Comparison of ENCODE assay signal across 1 cellular context in the genomic region with DNA sequence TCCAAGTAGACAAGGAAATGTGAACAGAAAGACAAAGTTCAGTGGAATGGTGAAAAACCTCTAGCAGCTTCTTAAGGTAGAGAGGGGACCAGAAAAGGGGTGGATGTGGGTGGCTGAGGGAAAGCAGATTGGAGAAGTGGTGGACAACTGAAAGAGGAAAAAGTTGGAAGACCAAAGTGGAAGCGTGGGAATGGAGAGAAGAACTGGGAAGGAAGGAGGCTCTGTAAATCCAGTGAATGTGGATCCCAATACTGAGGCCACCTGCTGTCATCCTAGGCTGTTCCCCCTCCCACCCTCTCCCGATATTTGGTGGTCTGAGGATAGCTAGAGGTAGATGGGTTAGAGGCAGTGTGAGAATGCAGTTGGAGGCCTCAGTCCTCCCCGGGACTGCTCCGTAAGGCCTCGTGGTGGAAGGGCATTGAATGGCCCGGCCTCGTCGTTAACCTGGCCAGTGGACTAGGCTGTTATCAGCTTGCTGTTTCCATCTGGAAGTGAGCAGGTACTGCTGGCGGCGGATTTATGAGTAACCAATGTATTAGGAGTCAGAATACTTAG.
TF ChIP-seq lines count a peak whose summit lies in the region.

No MANE protein-coding gene starts in this region.

TF ChIP-seq in K562, 482 proteins besides CTCF, POLR2A, EP300 and RAD21 (continued from another document and continues in another):
- TF ChIP-seq, protein P1, sequence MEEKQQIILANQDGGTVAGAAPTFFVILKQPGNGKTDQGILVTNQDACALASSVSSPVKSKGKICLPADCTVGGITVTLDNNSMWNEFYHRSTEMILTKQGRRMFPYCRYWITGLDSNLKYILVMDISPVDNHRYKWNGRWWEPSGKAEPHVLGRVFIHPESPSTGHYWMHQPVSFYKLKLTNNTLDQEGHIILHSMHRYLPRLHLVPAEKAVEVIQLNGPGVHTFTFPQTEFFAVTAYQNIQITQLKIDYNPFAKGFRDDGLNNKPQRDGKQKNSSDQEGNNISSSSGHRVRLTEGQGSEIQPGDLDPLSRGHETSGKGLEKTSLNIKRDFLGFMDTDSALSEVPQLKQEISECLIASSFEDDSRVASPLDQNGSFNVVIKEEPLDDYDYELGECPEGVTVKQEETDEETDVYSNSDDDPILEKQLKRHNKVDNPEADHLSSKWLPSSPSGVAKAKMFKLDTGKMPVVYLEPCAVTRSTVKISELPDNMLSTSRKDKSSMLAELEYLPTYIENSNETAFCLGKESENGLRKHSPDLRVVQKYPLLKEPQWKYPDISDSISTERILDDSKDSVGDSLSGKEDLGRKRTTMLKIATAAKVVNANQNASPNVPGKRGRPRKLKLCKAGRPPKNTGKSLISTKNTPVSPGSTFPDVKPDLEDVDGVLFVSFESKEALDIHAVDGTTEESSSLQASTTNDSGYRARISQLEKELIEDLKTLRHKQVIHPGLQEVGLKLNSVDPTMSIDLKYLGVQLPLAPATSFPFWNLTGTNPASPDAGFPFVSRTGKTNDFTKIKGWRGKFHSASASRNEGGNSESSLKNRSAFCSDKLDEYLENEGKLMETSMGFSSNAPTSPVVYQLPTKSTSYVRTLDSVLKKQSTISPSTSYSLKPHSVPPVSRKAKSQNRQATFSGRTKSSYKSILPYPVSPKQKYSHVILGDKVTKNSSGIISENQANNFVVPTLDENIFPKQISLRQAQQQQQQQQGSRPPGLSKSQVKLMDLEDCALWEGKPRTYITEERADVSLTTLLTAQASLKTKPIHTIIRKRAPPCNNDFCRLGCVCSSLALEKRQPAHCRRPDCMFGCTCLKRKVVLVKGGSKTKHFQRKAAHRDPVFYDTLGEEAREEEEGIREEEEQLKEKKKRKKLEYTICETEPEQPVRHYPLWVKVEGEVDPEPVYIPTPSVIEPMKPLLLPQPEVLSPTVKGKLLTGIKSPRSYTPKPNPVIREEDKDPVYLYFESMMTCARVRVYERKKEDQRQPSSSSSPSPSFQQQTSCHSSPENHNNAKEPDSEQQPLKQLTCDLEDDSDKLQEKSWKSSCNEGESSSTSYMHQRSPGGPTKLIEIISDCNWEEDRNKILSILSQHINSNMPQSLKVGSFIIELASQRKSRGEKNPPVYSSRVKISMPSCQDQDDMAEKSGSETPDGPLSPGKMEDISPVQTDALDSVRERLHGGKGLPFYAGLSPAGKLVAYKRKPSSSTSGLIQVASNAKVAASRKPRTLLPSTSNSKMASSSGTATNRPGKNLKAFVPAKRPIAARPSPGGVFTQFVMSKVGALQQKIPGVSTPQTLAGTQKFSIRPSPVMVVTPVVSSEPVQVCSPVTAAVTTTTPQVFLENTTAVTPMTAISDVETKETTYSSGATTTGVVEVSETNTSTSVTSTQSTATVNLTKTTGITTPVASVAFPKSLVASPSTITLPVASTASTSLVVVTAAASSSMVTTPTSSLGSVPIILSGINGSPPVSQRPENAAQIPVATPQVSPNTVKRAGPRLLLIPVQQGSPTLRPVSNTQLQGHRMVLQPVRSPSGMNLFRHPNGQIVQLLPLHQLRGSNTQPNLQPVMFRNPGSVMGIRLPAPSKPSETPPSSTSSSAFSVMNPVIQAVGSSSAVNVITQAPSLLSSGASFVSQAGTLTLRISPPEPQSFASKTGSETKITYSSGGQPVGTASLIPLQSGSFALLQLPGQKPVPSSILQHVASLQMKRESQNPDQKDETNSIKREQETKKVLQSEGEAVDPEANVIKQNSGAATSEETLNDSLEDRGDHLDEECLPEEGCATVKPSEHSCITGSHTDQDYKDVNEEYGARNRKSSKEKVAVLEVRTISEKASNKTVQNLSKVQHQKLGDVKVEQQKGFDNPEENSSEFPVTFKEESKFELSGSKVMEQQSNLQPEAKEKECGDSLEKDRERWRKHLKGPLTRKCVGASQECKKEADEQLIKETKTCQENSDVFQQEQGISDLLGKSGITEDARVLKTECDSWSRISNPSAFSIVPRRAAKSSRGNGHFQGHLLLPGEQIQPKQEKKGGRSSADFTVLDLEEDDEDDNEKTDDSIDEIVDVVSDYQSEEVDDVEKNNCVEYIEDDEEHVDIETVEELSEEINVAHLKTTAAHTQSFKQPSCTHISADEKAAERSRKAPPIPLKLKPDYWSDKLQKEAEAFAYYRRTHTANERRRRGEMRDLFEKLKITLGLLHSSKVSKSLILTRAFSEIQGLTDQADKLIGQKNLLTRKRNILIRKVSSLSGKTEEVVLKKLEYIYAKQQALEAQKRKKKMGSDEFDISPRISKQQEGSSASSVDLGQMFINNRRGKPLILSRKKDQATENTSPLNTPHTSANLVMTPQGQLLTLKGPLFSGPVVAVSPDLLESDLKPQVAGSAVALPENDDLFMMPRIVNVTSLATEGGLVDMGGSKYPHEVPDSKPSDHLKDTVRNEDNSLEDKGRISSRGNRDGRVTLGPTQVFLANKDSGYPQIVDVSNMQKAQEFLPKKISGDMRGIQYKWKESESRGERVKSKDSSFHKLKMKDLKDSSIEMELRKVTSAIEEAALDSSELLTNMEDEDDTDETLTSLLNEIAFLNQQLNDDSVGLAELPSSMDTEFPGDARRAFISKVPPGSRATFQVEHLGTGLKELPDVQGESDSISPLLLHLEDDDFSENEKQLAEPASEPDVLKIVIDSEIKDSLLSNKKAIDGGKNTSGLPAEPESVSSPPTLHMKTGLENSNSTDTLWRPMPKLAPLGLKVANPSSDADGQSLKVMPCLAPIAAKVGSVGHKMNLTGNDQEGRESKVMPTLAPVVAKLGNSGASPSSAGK (IDR thresholded peaks at IDR 0.05), result peak; percentile 81
- TF ChIP-seq UBTF (IDR thresholded peaks at IDR 0.05; ENCODE audit: borderline replicate concordance in 1 of 2, low read depth in 2 of 2, low read length in 2 of 2) (peak; percentile 38 to 84; a peak in 2 of 4 replicates), RB1 (IDR thresholded peaks at IDR 0.05; ENCODE audit: low read depth) (no peak), ZNF197 (CRISPR knock-in tag; IDR thresholded peaks at IDR 0.05; ENCODE audit: low read depth) (no peak), PURB (CRISPR knock-in tag; IDR thresholded peaks at IDR 0.05; ENCODE audit: low read depth) (no peak), ZNF561 (CRISPR knock-in tag; conservative IDR thresholded peaks at IDR 0.05) (no peak), SNRNP70 (optimal IDR thresholded peaks at IDR 0.05; ENCODE audit: low read depth, low read length) (peak; percentile 7), CCNT2 (IDR thresholded peaks at IDR 0.05; ENCODE audit: borderline replicate concordance, extremely low read depth, insufficient read length, low read depth, low read length) (no peak), SPI1 (IDR thresholded peaks at IDR 0.05; ENCODE audit: borderline replicate concordance, low read depth, low read length) (no peak), ZBTB7A (IDR thresholded peaks at IDR 0.05; ENCODE audit: borderline replicate concordance, control insufficient read depth, low read depth, low read length) (no peak), ZNF133 (CRISPR knock-in tag; IDR thresholded peaks at IDR 0.05) (no peak), MYC (IDR thresholded peaks at IDR 0.05; ENCODE audit: low read depth, low read length) (peak; percentile 66; the same call in 1 of the 2 replicates), MYC (CRISPR knock-in tag; IDR thresholded peaks at IDR 0.05; ENCODE audit: borderline replicate concordance, low read depth) (no peak), E2F6 (IDR thresholded peaks at IDR 0.05; ENCODE audit: borderline replicate concordance in 1 of 2, extremely low read depth in 1 of 2, insufficient read depth in 1 of 2, insufficient read length in 1 of 2, low read depth in 1 of 2, low read length in 1 of 2, poor library complexity in 1 of 2, severe bottlenecking in 1 of 2) (peak; percentile 71 to 75), TCF3 (CRISPR knock-in tag; IDR thresholded peaks at IDR 0.05) (no peak), SNIP1 (IDR thresholded peaks at IDR 0.05; ENCODE audit: low read depth) (no peak), RHOXF2B (CRISPR knock-in tag; conservative IDR thresholded peaks at IDR 0.05) (no peak), ZFPM2 (CRISPR knock-in tag; IDR thresholded peaks at IDR 0.05) (no peak), CREM (IDR thresholded peaks at IDR 0.05; ENCODE audit: low read depth) (peak; percentile 36; the same call in 1 of the 2 replicates), NR4A1 (CRISPR knock-in tag; IDR thresholded peaks at IDR 0.05) (no peak), NR4A1 (tag; IDR thresholded peaks at IDR 0.05) (no peak), ARID3B (CRISPR knock-in tag; IDR thresholded peaks at IDR 0.05; ENCODE audit: borderline replicate concordance) (no peak), NUFIP1 (IDR thresholded peaks at IDR 0.05; ENCODE audit: partially characterized antibody) (no peak), FOXP1 (CRISPR knock-in tag; IDR thresholded peaks at IDR 0.05) (no peak), GMEB1 (CRISPR knock-in tag; IDR thresholded peaks at IDR 0.05) (no peak), GATAD2A (IDR thresholded peaks at IDR 0.05) (no peak)
- TF ChIP-seq, protein P2, sequence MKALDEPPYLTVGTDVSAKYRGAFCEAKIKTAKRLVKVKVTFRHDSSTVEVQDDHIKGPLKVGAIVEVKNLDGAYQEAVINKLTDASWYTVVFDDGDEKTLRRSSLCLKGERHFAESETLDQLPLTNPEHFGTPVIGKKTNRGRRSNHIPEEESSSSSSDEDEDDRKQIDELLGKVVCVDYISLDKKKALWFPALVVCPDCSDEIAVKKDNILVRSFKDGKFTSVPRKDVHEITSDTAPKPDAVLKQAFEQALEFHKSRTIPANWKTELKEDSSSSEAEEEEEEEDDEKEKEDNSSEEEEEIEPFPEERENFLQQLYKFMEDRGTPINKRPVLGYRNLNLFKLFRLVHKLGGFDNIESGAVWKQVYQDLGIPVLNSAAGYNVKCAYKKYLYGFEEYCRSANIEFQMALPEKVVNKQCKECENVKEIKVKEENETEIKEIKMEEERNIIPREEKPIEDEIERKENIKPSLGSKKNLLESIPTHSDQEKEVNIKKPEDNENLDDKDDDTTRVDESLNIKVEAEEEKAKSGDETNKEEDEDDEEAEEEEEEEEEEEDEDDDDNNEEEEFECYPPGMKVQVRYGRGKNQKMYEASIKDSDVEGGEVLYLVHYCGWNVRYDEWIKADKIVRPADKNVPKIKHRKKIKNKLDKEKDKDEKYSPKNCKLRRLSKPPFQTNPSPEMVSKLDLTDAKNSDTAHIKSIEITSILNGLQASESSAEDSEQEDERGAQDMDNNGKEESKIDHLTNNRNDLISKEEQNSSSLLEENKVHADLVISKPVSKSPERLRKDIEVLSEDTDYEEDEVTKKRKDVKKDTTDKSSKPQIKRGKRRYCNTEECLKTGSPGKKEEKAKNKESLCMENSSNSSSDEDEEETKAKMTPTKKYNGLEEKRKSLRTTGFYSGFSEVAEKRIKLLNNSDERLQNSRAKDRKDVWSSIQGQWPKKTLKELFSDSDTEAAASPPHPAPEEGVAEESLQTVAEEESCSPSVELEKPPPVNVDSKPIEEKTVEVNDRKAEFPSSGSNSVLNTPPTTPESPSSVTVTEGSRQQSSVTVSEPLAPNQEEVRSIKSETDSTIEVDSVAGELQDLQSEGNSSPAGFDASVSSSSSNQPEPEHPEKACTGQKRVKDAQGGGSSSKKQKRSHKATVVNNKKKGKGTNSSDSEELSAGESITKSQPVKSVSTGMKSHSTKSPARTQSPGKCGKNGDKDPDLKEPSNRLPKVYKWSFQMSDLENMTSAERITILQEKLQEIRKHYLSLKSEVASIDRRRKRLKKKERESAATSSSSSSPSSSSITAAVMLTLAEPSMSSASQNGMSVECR (CRISPR knock-in tag; IDR thresholded peaks at IDR 0.05), result peak; percentile 38
- TF ChIP-seq, protein P3, sequence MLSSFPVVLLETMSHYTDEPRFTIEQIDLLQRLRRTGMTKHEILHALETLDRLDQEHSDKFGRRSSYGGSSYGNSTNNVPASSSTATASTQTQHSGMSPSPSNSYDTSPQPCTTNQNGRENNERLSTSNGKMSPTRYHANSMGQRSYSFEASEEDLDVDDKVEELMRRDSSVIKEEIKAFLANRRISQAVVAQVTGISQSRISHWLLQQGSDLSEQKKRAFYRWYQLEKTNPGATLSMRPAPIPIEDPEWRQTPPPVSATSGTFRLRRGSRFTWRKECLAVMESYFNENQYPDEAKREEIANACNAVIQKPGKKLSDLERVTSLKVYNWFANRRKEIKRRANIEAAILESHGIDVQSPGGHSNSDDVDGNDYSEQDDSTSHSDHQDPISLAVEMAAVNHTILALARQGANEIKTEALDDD (IDR thresholded peaks at IDR 0.05), result peak; percentile 92
